Comparison of ENCODE assay signal across 14 cellular contexts in the genomic region with DNA sequence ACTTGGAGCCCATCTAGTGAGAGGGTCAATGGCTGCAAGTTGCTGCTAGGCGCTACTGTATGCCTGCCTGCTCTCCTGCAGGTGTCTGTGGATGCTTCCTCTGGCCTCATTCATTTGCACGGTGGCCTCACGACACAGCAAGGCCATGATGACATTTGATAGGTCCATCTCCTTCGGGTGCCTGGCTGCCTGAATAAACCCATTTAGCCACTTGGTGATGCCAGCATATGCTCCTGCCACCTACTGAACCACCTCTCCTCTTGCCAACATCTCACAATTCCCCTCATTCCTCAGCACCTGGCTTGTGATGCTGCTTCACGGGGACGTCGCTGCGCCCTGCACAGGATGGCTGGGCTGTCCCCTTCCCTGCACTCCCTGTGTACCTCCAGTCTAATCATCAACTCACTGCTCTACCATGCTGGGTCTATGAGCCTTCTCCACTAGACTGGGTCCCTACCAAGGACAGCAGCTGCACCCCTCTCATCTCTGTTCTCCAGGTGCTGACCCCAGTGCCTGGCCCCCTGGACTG. TPM values are rescaled to one million over a fixed set of nuclear protein-coding genes. Genes with fewer than 3 reads are reported as not detected.
A peak's percentile ranks its signal among the peaks of the same experiment; 100 is the strongest.
DNase-seq lines count a peak whose midpoint lies in the region; ATAC-seq and TF ChIP-seq lines count a peak whose summit lies in the region.
"Had no signal": no experiment of that assay in that cellular context is flagged by ENCODE, and none has a peak within 500 bp of the region (broad histone marks: within the 10 kb centered on the region; RNA-seq: fewer than 3 reads in every experiment).

No MANE protein-coding gene starts in this region.

- TF ChIP-seq CTCF in HEK293 (tag by site-specific recombination; IDR thresholded peaks at IDR 0.05) (no peak), right atrium auricular region (IDR thresholded peaks at IDR 0.05) (no peak), smooth muscle cell (IDR thresholded peaks at IDR 0.05; ENCODE audit: borderline replicate concordance, insufficient read depth, poor library complexity, severe bottlenecking) (no peak)

- no peak overlapping the region for H2BK15ac ChIP-seq in neuronal stem cell (ENCODE audit: low read length)

- H3K36me3 ChIP-seq in HEK293 (ENCODE audit: control insufficient read depth in 2 of 2, insufficient read depth in 1 of 2, low read length in 2 of 2) (peaks cover 0 to 22% of the 10 kb centered on the region in 2 experiments; a peak in 1 of 3 replicates), neuronal stem cell (replicated peaks in 1 of 2; ENCODE audit: control insufficient read depth in 2 of 2, insufficient read depth in 2 of 2, low read length in 2 of 2) (peaks cover 22 to 62% of the 10 kb centered on the region in 2 donors), right atrium auricular region (no peaks in the 10 kb centered on the region), smooth muscle cell (ENCODE audit: low read depth) (no peaks in the 10 kb centered on the region)

- H3K4ac ChIP-seq in neuronal stem cell (ENCODE audit: low read length): no peak overlapping the region

- POLR2A ChIA-PET in HEK293 (lab: Yijun Ruan, JAX): no interaction called here

- no peak overlapping the region for H2BK5ac ChIP-seq in neuronal stem cell (ENCODE audit: low read length)

- H4K91ac ChIP-seq in neuronal stem cell (ENCODE audit: low read depth, low read length, poor library complexity): no peak overlapping the region

- CTCF ChIA-PET in HEK293 (lab: Yijun Ruan, JAX): no interaction called here

- H3K23ac ChIP-seq in neuronal stem cell (ENCODE audit: low read depth, low read length, poor library complexity): peak overlapping the region; percentile 2

- no peak overlapping the region for H3K4me2 ChIP-seq in neuronal stem cell (ENCODE audit: insufficient read depth, low read length, poor library complexity, severe bottlenecking)
- no peak overlapping the region for H3K4me2 ChIP-seq in smooth muscle cell
- H3K4me2 ChIP-seq: BLaER1 treated with 17β-estradiol and CSF1 and Interleukin-3, amounts not matched to agents 10 nM and 100 nM; GM23338 had no signal

- H3K14ac ChIP-seq in neuronal stem cell (ENCODE audit: low read length): no peak overlapping the region

- H3K9me3 ChIP-seq in HEK293 (ENCODE audit: control insufficient read depth, insufficient read depth, low read depth, low read length) (no peaks in the 10 kb centered on the region), neuronal stem cell (replicated peaks in 1 of 2; ENCODE audit: control insufficient read depth in 2 of 2, insufficient read depth in 1 of 2, low read depth in 1 of 2, low read length in 2 of 2) (peaks cover 4 to 7% of the 10 kb centered on the region in 2 donors), right atrium auricular region (no peaks in the 10 kb centered on the region), smooth muscle cell (replicated peaks; ENCODE audit: low read depth) (no peaks in the 10 kb centered on the region)

- H3K18ac ChIP-seq in neuronal stem cell (ENCODE audit: low read length): no peak overlapping the region

- no peak overlapping the region for H2AFZ ChIP-seq in neuronal stem cell (ENCODE audit: low read length)
- no peak overlapping the region for H2AFZ ChIP-seq in smooth muscle cell (ENCODE audit: low read depth)
- H2AFZ ChIP-seq: GM23338 had no signal

- H3K27me3 ChIP-seq in neuronal stem cell (ENCODE audit: control insufficient read depth in 3 of 3, insufficient read depth in 3 of 3, low read depth in 1 of 3, low read length in 3 of 3) (no peaks in the 10 kb centered on the region), right atrium auricular region (no peaks in the 10 kb centered on the region), smooth muscle cell (ENCODE audit: low read depth) (no peaks in the 10 kb centered on the region)
- H3K27me3 ChIP-seq: BLaER1 treated with 17β-estradiol and CSF1 and Interleukin-3, amounts not matched to agents 10 nM and 100 nM had no signal

- H3K9ac ChIP-seq in neuronal stem cell (ENCODE audit: low read depth, low read length, poor library complexity) (no peak overlapping the region), smooth muscle cell (ENCODE audit: low read depth) (no peak overlapping the region)
- H3K9ac ChIP-seq: BLaER1 treated with 17β-estradiol and CSF1 and Interleukin-3, amounts not matched to agents 10 nM and 100 nM had no signal

- H4K20me1 ChIP-seq in smooth muscle cell (ENCODE audit: low read depth): no peaks in the 10 kb centered on the region

- no peak overlapping the region for H2BK120ac ChIP-seq in neuronal stem cell (ENCODE audit: low read depth, low read length)

- H3K4me1 ChIP-seq in HEK293 (ENCODE audit: control insufficient read depth, insufficient read depth, low read length) (no peaks in the 10 kb centered on the region), neuronal stem cell (ENCODE audit: control insufficient read depth in 2 of 2, insufficient read depth in 1 of 2, low read depth in 1 of 2, low read length in 2 of 2) (no peaks in the 10 kb centered on the region), right atrium auricular region (peaks cover 0 to 19% of the 10 kb centered on the region in 2 donors), smooth muscle cell (ENCODE audit: low read depth) (peaks cover 17% of the 10 kb centered on the region)

- no peak overlapping the region for H2AK5ac ChIP-seq in neuronal stem cell (ENCODE audit: low read depth, low read length)

- no peak overlapping the region for H3K4me3 ChIP-seq in HEK293 (ENCODE audit: low read depth, low read length)
- H3K4me3 ChIP-seq in neuronal stem cell (ENCODE audit: low read length in 2 of 2): no peak overlapping the region
- no peak overlapping the region for H3K4me3 ChIP-seq in right atrium auricular region
- H3K4me3 ChIP-seq in smooth muscle cell: no peak overlapping the region
- H3K4me3 ChIP-seq: BLaER1 treated with 17β-estradiol and CSF1 and Interleukin-3, amounts not matched to agents 10 nM and 100 nM; GM12878; GM23338 had no signal

- no peak overlapping the region for H2BK12ac ChIP-seq in neuronal stem cell (ENCODE audit: low read length)

- WGBS in neuronal stem cell (ENCODE audit: extremely low coverage in 2 of 2, insufficient read length in 2 of 2, insufficient replicate concordance in 1 of 2), 2 donors: no CpG with 5 or more reads among the region's 8 CpGs
- 95% methylated on average over 8 of the region's 8 CpGs for WGBS in smooth muscle cell (ENCODE audit: low lambda C conversion rate)

- peaks cover 93% of the 10 kb centered on the region for H3K79me2 ChIP-seq in smooth muscle cell (ENCODE audit: low read depth)

- DNase-seq in NCI-H69 (lab: John Stamatoyannopoulos, UW): peak; percentile 19
- DNase-seq in cerebellar nuclear complex (lab: John Stamatoyannopoulos, UW): peak; percentile 32 to 46
- no peak for DNase-seq in neuronal stem cell (ENCODE audit: low spot score)
- no peak for DNase-seq in right atrium auricular region (ENCODE audit: low spot score)
- no peak for DNase-seq in smooth muscle cell (lab: John Stamatoyannopoulos, UW; ENCODE audit: unreplicated experiment)
- DNase-seq: ACHN; CD4-positive, CD25-positive, alpha-beta regulatory T cell; H7; IMR-90 had no signal

- H4K8ac ChIP-seq in neuronal stem cell (ENCODE audit: low read depth, low read length): no peak overlapping the region

- H3K27ac ChIP-seq in HEK293 (ENCODE audit: extremely low read depth, low read depth, low read length) (no peak overlapping the region), neuronal stem cell (replicated peaks; ENCODE audit: low read length) (no peak overlapping the region), right atrium auricular region (no peak overlapping the region), smooth muscle cell (ENCODE audit: low read depth) (no peak overlapping the region)
- H3K27ac ChIP-seq: BLaER1 treated with 17β-estradiol and CSF1 and Interleukin-3, amounts not matched to agents 10 nM and 100 nM had no signal

- peaks cover 19% of the 10 kb centered on the region for H3F3A ChIP-seq in smooth muscle cell (ENCODE audit: low read depth)

- H3K79me1 ChIP-seq in neuronal stem cell (ENCODE audit: low read depth, low read length): peaks cover 12% of the 10 kb centered on the region

- ATAC-seq in GM18517 (IDR thresholded peaks at IDR 0.05; ENCODE audit: unreplicated experiment): no peak
- ATAC-seq: GM12878, GM23338 had no signal

TF ChIP-seq in HEK293, 187 proteins besides CTCF, POLR2A, EP300 and RAD21:
- no peak for TF ChIP-seq ZNF510 (tag by site-specific recombination; IDR thresholded peaks at IDR 0.05; ENCODE audit: insufficient replicate concordance)
- TF ChIP-seq TCF7L2 (IDR thresholded peaks at IDR 0.05; ENCODE audit: borderline replicate concordance, low read depth, low read length): no peak
- TF ChIP-seq, protein P1, sequence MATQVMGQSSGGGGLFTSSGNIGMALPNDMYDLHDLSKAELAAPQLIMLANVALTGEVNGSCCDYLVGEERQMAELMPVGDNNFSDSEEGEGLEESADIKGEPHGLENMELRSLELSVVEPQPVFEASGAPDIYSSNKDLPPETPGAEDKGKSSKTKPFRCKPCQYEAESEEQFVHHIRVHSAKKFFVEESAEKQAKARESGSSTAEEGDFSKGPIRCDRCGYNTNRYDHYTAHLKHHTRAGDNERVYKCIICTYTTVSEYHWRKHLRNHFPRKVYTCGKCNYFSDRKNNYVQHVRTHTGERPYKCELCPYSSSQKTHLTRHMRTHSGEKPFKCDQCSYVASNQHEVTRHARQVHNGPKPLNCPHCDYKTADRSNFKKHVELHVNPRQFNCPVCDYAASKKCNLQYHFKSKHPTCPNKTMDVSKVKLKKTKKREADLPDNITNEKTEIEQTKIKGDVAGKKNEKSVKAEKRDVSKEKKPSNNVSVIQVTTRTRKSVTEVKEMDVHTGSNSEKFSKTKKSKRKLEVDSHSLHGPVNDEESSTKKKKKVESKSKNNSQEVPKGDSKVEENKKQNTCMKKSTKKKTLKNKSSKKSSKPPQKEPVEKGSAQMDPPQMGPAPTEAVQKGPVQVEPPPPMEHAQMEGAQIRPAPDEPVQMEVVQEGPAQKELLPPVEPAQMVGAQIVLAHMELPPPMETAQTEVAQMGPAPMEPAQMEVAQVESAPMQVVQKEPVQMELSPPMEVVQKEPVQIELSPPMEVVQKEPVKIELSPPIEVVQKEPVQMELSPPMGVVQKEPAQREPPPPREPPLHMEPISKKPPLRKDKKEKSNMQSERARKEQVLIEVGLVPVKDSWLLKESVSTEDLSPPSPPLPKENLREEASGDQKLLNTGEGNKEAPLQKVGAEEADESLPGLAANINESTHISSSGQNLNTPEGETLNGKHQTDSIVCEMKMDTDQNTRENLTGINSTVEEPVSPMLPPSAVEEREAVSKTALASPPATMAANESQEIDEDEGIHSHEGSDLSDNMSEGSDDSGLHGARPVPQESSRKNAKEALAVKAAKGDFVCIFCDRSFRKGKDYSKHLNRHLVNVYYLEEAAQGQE (tag by site-specific recombination; IDR thresholded peaks at IDR 0.05): peak; percentile 72; the same call in 1 of the 2 replicates
- TF ChIP-seq ZNF621 (tag by site-specific recombination; IDR thresholded peaks at IDR 0.05): no peak
- no peak for TF ChIP-seq ZNF747 (tag by site-specific recombination; IDR thresholded peaks at IDR 0.05)

RNA-seq across cellular contexts. Expression of a gene that starts 51.1 kb away (rescaled TPM):
- 39.5 TPM for polyA plus RNA-seq in neuronal stem cell (2013, experiment 1 of 2)
- 38.9 TPM for polyA plus RNA-seq in neuronal stem cell (2013, experiment 2 of 2)
- total RNA-seq in right atrium auricular region: 1 to 10 TPM; 2.3 to 2.6 TPM
- total RNA-seq in smooth muscle cell: 49.3 and 51.8 TPM in 2 replicates
- polyA plus RNA-seq in smooth muscle cell: 41.5 and 51.4 TPM in 2 replicates

Comparison
In these comparisons a context has a peak if more than half of its experiments do, and no peak if none do; other contexts are left out.
1. DNase-seq: peak in NCI-H69 (single experiment) and cerebellar nuclear complex (2 of 2); none in neuronal stem cell (single experiment), right atrium auricular region (single experiment) and smooth muscle cell (single experiment).
2. RNA of a gene that starts 51.1 kb away (total RNA-seq): 49.3 to 51.8 TPM in smooth muscle cell; 2.3 to 2.6 TPM in right atrium auricular region; every median in the first group is over 10 times any median in the second.